In genomic region chrX:1824855-1825254, GRCh38 we compare ENCODE assay signal across 27 cellular contexts.
"Had no signal": no experiment of that assay in that cellular context is flagged by ENCODE, and none has a peak within 500 bp of the region (broad histone marks: within the 10 kb centered on the region; RNA-seq: fewer than 3 reads in every experiment).

No MANE protein-coding gene starts in this region.

- H3K27ac ChIP-seq: ascending aorta had no signal

- ATAC-seq: activated CD4-positive, alpha-beta T cell treated with anti-CD3 and anti-CD28 coated beads for 36 hours; activated CD8-positive, alpha-beta T cell treated with anti-CD3 and anti-CD28 coated beads, Interleukin-2, amount 10 ng/mL, durations not matched to agents 7 days and 5 days; activated naive CD4-positive, alpha-beta T cell treated with anti-CD3 and anti-CD28 coated beads, Interleukin-2, amount 50 U/mL, for 72 hours; activated T-cell treated with anti-CD3 and anti-CD28 coated beads, Interleukin-2, amount 50 U/mL, for 72 hours; effector memory CD8-positive, alpha-beta T cell; esophagus mucosa had no signal

- FAIRE-seq: colon, endometrium, frontal cortex had no signal

- H3K27me3 Mint-ChIP-seq: activated CD4-positive, alpha-beta memory T cell treated with anti-CD3 and anti-CD28 coated beads for 36 hours; activated CD4-positive, alpha-beta T cell treated with anti-CD3 and anti-CD28 coated beads for 36 hours; activated CD4-positive, alpha-beta T cell treated with anti-CD3 and anti-CD28 coated beads, Interleukin-2, amount 10 ng/mL, durations not matched to agents 24 days and 14 days; activated naive CD4-positive, alpha-beta T cell treated with anti-CD3 and anti-CD28 coated beads, Interleukin-2, amount 10 ng/mL, durations not matched to agents 7 days and 5 days; activated naive CD8-positive, alpha-beta T cell treated with anti-CD3 and anti-CD28 coated beads, Interleukin-2, amount 10 ng/mL, durations not matched to agents 7 days and 5 days had no signal

- H3K36me3 Mint-ChIP-seq: activated CD4-positive, alpha-beta memory T cell treated with anti-CD3 and anti-CD28 coated beads for 36 hours; activated naive CD4-positive, alpha-beta T cell treated with anti-CD3 and anti-CD28 coated beads, Interleukin-2, amount 10 ng/mL, durations not matched to agents 7 days and 5 days; activated naive CD4-positive, alpha-beta T cell treated with anti-CD3 and anti-CD28 coated beads, Interleukin-2, amount 50 U/mL, for 72 hours; activated naive CD8-positive, alpha-beta T cell treated with anti-CD3 and anti-CD28 coated beads, Interleukin-2, amount 10 ng/mL, durations not matched to agents 7 days and 5 days had no signal

- H3K36me3 ChIP-seq: ascending aorta had no signal

- H3K9me3 Mint-ChIP-seq: activated T-cell treated with anti-CD3 and anti-CD28 coated beads, Interleukin-2, amount 50 U/mL, for 72 hours had no signal

- H3K4me1 Mint-ChIP-seq: activated CD4-positive, alpha-beta T cell treated with anti-CD3 and anti-CD28 coated beads for 36 hours; activated CD4-positive, alpha-beta T cell treated with anti-CD3 and anti-CD28 coated beads, Interleukin-2, amount 10 ng/mL, durations not matched to agents 24 days and 14 days; activated naive CD4-positive, alpha-beta T cell treated with anti-CD3 and anti-CD28 coated beads, Interleukin-2, amount 10 ng/mL, durations not matched to agents 7 days and 5 days; activated naive CD8-positive, alpha-beta T cell treated with anti-CD3 and anti-CD28 coated beads, Interleukin-2, amount 10 ng/mL, durations not matched to agents 7 days and 5 days had no signal

- H3K27ac Mint-ChIP-seq: activated CD4-positive, alpha-beta memory T cell treated with anti-CD3 and anti-CD28 coated beads for 36 hours; activated CD4-positive, alpha-beta T cell treated with anti-CD3 and anti-CD28 coated beads for 36 hours; activated CD4-positive, alpha-beta T cell treated with anti-CD3 and anti-CD28 coated beads, Interleukin-2, amount 10 ng/mL, durations not matched to agents 24 days and 14 days; activated CD8-positive, alpha-beta T cell treated with anti-CD3 and anti-CD28 coated beads, Interleukin-2, amount 10 ng/mL, durations not matched to agents 7 days and 5 days; activated naive CD4-positive, alpha-beta T cell treated with anti-CD3 and anti-CD28 coated beads, Interleukin-2, amount 10 ng/mL, durations not matched to agents 7 days and 5 days; activated naive CD8-positive, alpha-beta T cell treated with anti-CD3 and anti-CD28 coated beads, Interleukin-2, amount 10 ng/mL, durations not matched to agents 7 days and 5 days; activated T-cell treated with anti-CD3 and anti-CD28 coated beads, Interleukin-2, amount 50 U/mL, for 24 hours; activated T-cell treated with anti-CD3 and anti-CD28 coated beads, Interleukin-2, amount 50 U/mL, for 72 hours; effector memory CD8-positive, alpha-beta T cell had no signal

- H3K4me3 ChIP-seq: ascending aorta had no signal

- H3K4me3 Mint-ChIP-seq: activated CD4-positive, alpha-beta memory T cell treated with anti-CD3 and anti-CD28 coated beads for 36 hours; activated CD4-positive, alpha-beta T cell treated with anti-CD3 and anti-CD28 coated beads for 36 hours; activated CD4-positive, alpha-beta T cell treated with anti-CD3 and anti-CD28 coated beads, Interleukin-2, amount 10 ng/mL, durations not matched to agents 24 days and 14 days; activated CD8-positive, alpha-beta T cell treated with anti-CD3 and anti-CD28 coated beads, Interleukin-2, amount 10 ng/mL, durations not matched to agents 7 days and 5 days; activated naive CD4-positive, alpha-beta T cell treated with anti-CD3 and anti-CD28 coated beads, Interleukin-2, amount 10 ng/mL, durations not matched to agents 7 days and 5 days; activated naive CD8-positive, alpha-beta T cell treated with anti-CD3 and anti-CD28 coated beads, Interleukin-2, amount 10 ng/mL, durations not matched to agents 7 days and 5 days; activated T-cell treated with anti-CD3 and anti-CD28 coated beads, Interleukin-2, amount 50 U/mL, for 24 hours; activated T-cell treated with anti-CD3 and anti-CD28 coated beads, Interleukin-2, amount 50 U/mL, for 72 hours; effector memory CD8-positive, alpha-beta T cell had no signal

- H3K4me1 ChIP-seq: ascending aorta had no signal

- DNase-seq: activated CD4-positive, alpha-beta memory T cell treated with anti-CD3 and anti-CD28 coated beads for 36 hours; activated CD4-positive, alpha-beta T cell treated with anti-CD3 and anti-CD28 coated beads for 36 hours; activated CD4-positive, alpha-beta T cell treated with anti-CD3 and anti-CD28 coated beads, Interleukin-2, amount 10 ng/mL, durations not matched to agents 24 days and 14 days; activated CD4-positive, CD25-positive, alpha-beta regulatory T cell; activated CD4-positive, CD25-positive, alpha-beta regulatory T cell treated with anti-CD3 and anti-CD28 coated beads, Interleukin-2, amount 50 U/mL, for 72 hours; activated CD8-positive, alpha-beta memory T cell treated with anti-CD3 and anti-CD28 coated beads, Interleukin-2, amount 50 U/mL, for 48 hours; activated CD8-positive, alpha-beta T cell treated with anti-CD3 and anti-CD28 coated beads, Interleukin-2, amount 10 ng/mL, durations not matched to agents 7 days and 5 days; activated gamma-delta T cell; activated naive CD4-positive, alpha-beta T cell; activated naive CD4-positive, alpha-beta T cell treated with anti-CD3 and anti-CD28 coated beads, Interleukin-2, amount 10 ng/mL, durations not matched to agents 7 days and 5 days; activated naive CD8-positive, alpha-beta T cell treated with anti-CD3 and anti-CD28 coated beads, Interleukin-2, amount 10 ng/mL, durations not matched to agents 7 days and 5 days; activated T-cell treated with anti-CD3 and anti-CD28 coated beads for 4 hours; activated T-cell treated with anti-CD3 and anti-CD28 coated beads, Interleukin-2, amount 50 U/mL, for 24 hours; activated T-cell treated with anti-CD3 and anti-CD28 coated beads, Interleukin-2, amount 50 U/mL, for 72 hours; caudate nucleus; cortex of kidney; dermis blood vessel endothelial cell; effector CD4-positive, alpha-beta T cell; effector memory CD8-positive, alpha-beta T cell; foreskin fibroblast; T-helper 2 cell had no signal

- H3K27me3 ChIP-seq: ascending aorta had no signal

- H3K9me3 ChIP-seq: ascending aorta had no signal
